Comparison of ENCODE assay signal across 32 cellular contexts in genomic region chr13:81058211-81058915, GRCh38.
"Had no signal": no experiment of that assay in that cellular context is flagged by ENCODE, and none has a peak within 500 bp of the region (broad histone marks: within the 10 kb centered on the region; RNA-seq: fewer than 3 reads in every experiment).

No MANE protein-coding gene starts in this region.

- H3K9me3 Mint-ChIP-seq: activated naive CD8-positive, alpha-beta T cell treated with anti-CD3 and anti-CD28 coated beads for 36 hours; activated T-cell treated with anti-CD3 and anti-CD28 coated beads, Interleukin-2, amount 50 U/mL, for 72 hours; natural killer cell; neural progenitor cell; T-helper 2 cell treated with Interferon-gamma antibody and Interleukin-4, amounts not matched to agents 5 μg/mL and 100 μg/mL, for 36 hours had no signal

- DNase-seq: activated CD4-positive, alpha-beta T cell treated with anti-CD3 and anti-CD28 coated beads for 36 hours; activated CD4-positive, CD25-positive, alpha-beta regulatory T cell; activated CD8-positive, alpha-beta memory T cell treated with anti-CD3 and anti-CD28 coated beads, Interleukin-2, amount 10 ng/mL, durations not matched to agents 7 days and 5 days; activated CD8-positive, alpha-beta T cell treated with anti-CD3 and anti-CD28 coated beads, Interleukin-2, amount 10 ng/mL, durations not matched to agents 7 days and 5 days; activated effector memory CD4-positive, alpha-beta T cell treated with Interleukin-2 at 50 U/mL for 16 hours; activated naive CD4-positive, alpha-beta T cell treated with Interleukin-2 at 50 U/mL for 16 hours; activated naive CD8-positive, alpha-beta T cell treated with anti-CD3 and anti-CD28 coated beads for 36 hours; activated T-cell treated with anti-CD3 and anti-CD28 coated beads for 4 hours; activated T-cell treated with anti-CD3 and anti-CD28 coated beads, Interleukin-2, amount 50 U/mL, for 72 hours; caudate nucleus; erythroblast; foreskin fibroblast; heart right ventricle; kidney glomerular epithelial cell; left lung; lower lobe of right lung; mesendoderm; natural killer cell; occipital lobe; psoas muscle; sigmoid colon; stimulated activated CD4-positive, alpha-beta T cell treated with anti-CD3 and anti-CD28 coated beads, Interleukin-2, amount 100 ng/mL, for 24 hours; stimulated activated naive CD4-positive, alpha-beta T cell; T-helper 1 cell had no signal

- H3K27me3 Mint-ChIP-seq: activated CD4-positive, alpha-beta T cell treated with anti-CD3 and anti-CD28 coated beads for 36 hours; activated CD8-positive, alpha-beta memory T cell treated with anti-CD3 and anti-CD28 coated beads, Interleukin-2, amount 10 ng/mL, durations not matched to agents 7 days and 5 days; activated naive CD8-positive, alpha-beta T cell treated with anti-CD3 and anti-CD28 coated beads for 36 hours had no signal

- H3K9me3 ChIP-seq: ascending aorta, heart right ventricle, left lung, lower lobe of right lung, psoas muscle, sigmoid colon, suprapubic skin, tibial nerve had no signal

- H3K4me1 ChIP-seq: ascending aorta, left lung, lower lobe of right lung, neural progenitor cell, parathyroid adenoma, psoas muscle, suprapubic skin, tibial nerve had no signal

- H3K36me3 Mint-ChIP-seq: activated CD8-positive, alpha-beta memory T cell treated with anti-CD3 and anti-CD28 coated beads, Interleukin-2, amount 10 ng/mL, durations not matched to agents 7 days and 5 days; activated naive CD8-positive, alpha-beta T cell treated with anti-CD3 and anti-CD28 coated beads for 36 hours; brain; natural killer cell had no signal

- H3K27ac Mint-ChIP-seq: activated CD4-positive, alpha-beta T cell treated with anti-CD3 and anti-CD28 coated beads for 36 hours; activated CD8-positive, alpha-beta memory T cell treated with anti-CD3 and anti-CD28 coated beads, Interleukin-2, amount 10 ng/mL, durations not matched to agents 7 days and 5 days; activated CD8-positive, alpha-beta T cell treated with anti-CD3 and anti-CD28 coated beads, Interleukin-2, amount 10 ng/mL, durations not matched to agents 7 days and 5 days; activated naive CD8-positive, alpha-beta T cell treated with anti-CD3 and anti-CD28 coated beads for 36 hours; activated T-cell treated with anti-CD3 and anti-CD28 coated beads, Interleukin-2, amount 50 U/mL, for 72 hours; natural killer cell; neural progenitor cell; T-helper 2 cell treated with Interferon-gamma antibody and Interleukin-4, amounts not matched to agents 5 μg/mL and 100 μg/mL, for 36 hours had no signal

- H3K36me3 ChIP-seq: ascending aorta, heart right ventricle, left lung, lower lobe of right lung, neural progenitor cell, sigmoid colon, suprapubic skin, tibial nerve had no signal

- H3K4me3 ChIP-seq: ascending aorta, heart right ventricle, left lung, lower lobe of right lung, neural progenitor cell, psoas muscle, sigmoid colon, smooth muscle cell, suprapubic skin, tibial nerve had no signal

- H3K4me3 Mint-ChIP-seq: activated CD4-positive, alpha-beta T cell treated with anti-CD3 and anti-CD28 coated beads for 36 hours; activated CD8-positive, alpha-beta memory T cell treated with anti-CD3 and anti-CD28 coated beads, Interleukin-2, amount 10 ng/mL, durations not matched to agents 7 days and 5 days; activated CD8-positive, alpha-beta T cell treated with anti-CD3 and anti-CD28 coated beads, Interleukin-2, amount 10 ng/mL, durations not matched to agents 7 days and 5 days; activated naive CD8-positive, alpha-beta T cell treated with anti-CD3 and anti-CD28 coated beads for 36 hours; activated T-cell treated with anti-CD3 and anti-CD28 coated beads, Interleukin-2, amount 50 U/mL, for 72 hours; brain; natural killer cell; neural progenitor cell; T-helper 2 cell treated with Interferon-gamma antibody and Interleukin-4, amounts not matched to agents 5 μg/mL and 100 μg/mL, for 36 hours had no signal

- H3K27ac ChIP-seq: ascending aorta, left lung, lower lobe of right lung, neural progenitor cell, parathyroid adenoma, psoas muscle, sigmoid colon, suprapubic skin, tibial nerve had no signal

- H3K9ac ChIP-seq: neural progenitor cell, parathyroid adenoma had no signal

- H3K27me3 ChIP-seq: ascending aorta, heart right ventricle, left lung, neural progenitor cell, sigmoid colon, suprapubic skin, tibial nerve had no signal

- ATAC-seq: activated CD4-positive, alpha-beta T cell treated with anti-CD3 and anti-CD28 coated beads for 36 hours; activated CD8-positive, alpha-beta memory T cell treated with anti-CD3 and anti-CD28 coated beads, Interleukin-2, amount 10 ng/mL, durations not matched to agents 7 days and 5 days; activated CD8-positive, alpha-beta T cell treated with anti-CD3 and anti-CD28 coated beads, Interleukin-2, amount 10 ng/mL, durations not matched to agents 7 days and 5 days; activated T-cell treated with anti-CD3 and anti-CD28 coated beads, Interleukin-2, amount 50 U/mL, for 72 hours; heart right ventricle; left lung; lower lobe of right lung; natural killer cell; psoas muscle had no signal

- H3K4me1 Mint-ChIP-seq: activated CD4-positive, alpha-beta T cell treated with anti-CD3 and anti-CD28 coated beads for 36 hours; activated CD8-positive, alpha-beta memory T cell treated with anti-CD3 and anti-CD28 coated beads, Interleukin-2, amount 10 ng/mL, durations not matched to agents 7 days and 5 days; activated naive CD8-positive, alpha-beta T cell treated with anti-CD3 and anti-CD28 coated beads for 36 hours; natural killer cell had no signal
